ENCODE assay signal across 16 cellular contexts in the genomic region with DNA sequence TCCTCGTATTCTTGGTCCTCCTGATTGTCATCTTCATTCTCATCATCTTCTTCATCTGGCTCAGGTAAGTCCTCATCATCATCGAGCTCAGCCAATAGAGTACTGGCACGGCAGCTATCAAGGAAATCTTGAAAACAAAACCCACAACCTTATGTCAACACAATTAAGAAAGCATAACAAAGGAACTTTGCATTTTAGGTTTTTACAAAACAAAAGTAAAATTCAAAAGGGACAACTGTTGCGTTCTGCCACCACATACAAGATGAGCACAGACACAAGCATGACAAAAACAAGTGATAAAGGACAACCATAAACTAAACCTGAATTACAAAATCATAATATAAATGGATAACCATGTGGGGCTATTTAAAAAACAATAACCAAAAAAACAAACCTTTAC.
DNase-seq lines count a peak whose midpoint lies in the region; ATAC-seq, FAIRE-seq and TF ChIP-seq lines count a peak whose summit lies in the region.
"Had no signal": no experiment of that assay in that cellular context is flagged by ENCODE, and none has a peak within 500 bp of the region (broad histone marks: within the 10 kb centered on the region; RNA-seq: fewer than 3 reads in every experiment).

No MANE protein-coding gene starts in this region.

- no peaks in the 10 kb centered on the region for H3K4me1 Mint-ChIP-seq in glutamatergic neuron (ENCODE audit: low read depth, unreplicated experiment)

- DNase-seq in GM12892 (ENCODE audit: insufficient read length) (no peak), glutamatergic neuron (no peak), DMS79 (lab: John Stamatoyannopoulos, UW) (no peak), SHP77 (lab: John Stamatoyannopoulos, UW) (no peak), A172 (ENCODE audit: low spot score) (no peak)
- DNase-seq: BE2C; CD8-positive, alpha-beta memory T cell; DMS 273 treated with DMSO at 0.1 percent for 48 hours; NCI-H1105 treated with DMSO at 0.1 percent for 48 hours; NCI-H187; NCI-H69; NK-92 treated with Interleukin-12 subunit alpha and Interleukin-12 subunit beta, amount 100 ng/mL, for 24 hours; OCI-M1; SIG-M5 had no signal

- peaks cover 68% of the 10 kb centered on the region for H3K36me3 ChIP-seq in HUES48 (ENCODE audit: control insufficient read depth, insufficient read depth, low read length)

- no peak overlapping the region for H3K4me3 ChIP-seq in HUES48 (ENCODE audit: low read depth, low read length)

- peaks cover 36% of the 10 kb centered on the region for H3K4me1 ChIP-seq in HUES48 (ENCODE audit: control insufficient read depth, insufficient read depth, low read length)
- H3K4me1 ChIP-seq: BE2C had no signal

- peak overlapping the region; percentile 74 for H3K27ac ChIP-seq in HUES48 (ENCODE audit: low read depth, low read length)

- H3K9me3 ChIP-seq in HUES48 (ENCODE audit: control insufficient read depth, insufficient read depth, low read length), result no peaks in the 10 kb centered on the region
- H3K9me3 ChIP-seq: BE2C had no signal

- no peak overlapping the region for H3K9ac ChIP-seq in HUES48 (ENCODE audit: low read depth, low read length)

- TF ChIP-seq CTCF in glutamatergic neuron (IDR thresholded peaks at IDR 0.05; ENCODE audit: partially characterized antibody, unreplicated experiment), result no peak

- no peak for TF ChIP-seq POLR2A in GM12892 (IDR thresholded peaks at IDR 0.05; ENCODE audit: low read depth, low read length)

- H3K36me3 Mint-ChIP-seq in glutamatergic neuron (ENCODE audit: unreplicated experiment), result no peaks in the 10 kb centered on the region

- H3K27me3 ChIP-seq in HUES48 (ENCODE audit: control insufficient read depth, insufficient read depth, low read length), result no peaks in the 10 kb centered on the region
- H3K27me3 ChIP-seq: BE2C had no signal

- no peak overlapping the region for H3K4me3 Mint-ChIP-seq in glutamatergic neuron (ENCODE audit: unreplicated experiment)

- H3K27ac Mint-ChIP-seq in glutamatergic neuron (ENCODE audit: unreplicated experiment), result peak overlapping the region; percentile 2

- H3K27me3 Mint-ChIP-seq in glutamatergic neuron (ENCODE audit: unreplicated experiment), result peaks cover 2% of the 10 kb centered on the region
- H3K27me3 Mint-ChIP-seq: CD8-positive, alpha-beta memory T cell had no signal

- no peak for ATAC-seq in HG03571 (IDR thresholded peaks at IDR 0.05; ENCODE audit: unreplicated experiment)

- peak; percentile 17 for FAIRE-seq in GM12892 (lab: Jason Lieb, UNC)

- H3K9me3 Mint-ChIP-seq in glutamatergic neuron (ENCODE audit: unreplicated experiment), result peaks cover 2% of the 10 kb centered on the region
- H3K9me3 Mint-ChIP-seq: CD8-positive, alpha-beta memory T cell had no signal
